Comparison of ENCODE assay signal across 10 cellular contexts in the genomic region with DNA sequence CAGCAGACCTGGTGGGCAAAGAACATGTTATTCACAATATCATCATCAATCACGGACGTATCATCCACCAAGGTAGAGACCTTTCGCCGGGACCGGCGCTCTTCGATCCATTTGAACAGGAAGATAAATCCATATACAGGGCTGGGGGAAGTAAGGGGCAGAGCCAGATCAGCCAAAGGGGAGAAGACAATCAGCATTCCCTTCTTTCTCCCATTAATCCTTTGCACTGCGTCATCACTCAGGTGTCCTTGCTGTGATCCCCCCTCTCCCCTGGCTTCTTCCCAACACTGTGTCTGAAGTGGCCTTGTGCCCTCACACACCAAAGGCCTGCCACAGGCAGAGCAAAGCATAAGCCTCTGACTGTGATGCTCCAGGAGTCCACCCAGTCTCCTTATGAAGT. TPM values are rescaled to one million over a fixed set of nuclear protein-coding genes. Genes with fewer than 3 reads are reported as not detected.
DNase-seq lines count a peak whose midpoint lies in the region; ATAC-seq and TF ChIP-seq lines count a peak whose summit lies in the region.
"Had no signal": no experiment of that assay in that cellular context is flagged by ENCODE, and none has a peak within 500 bp of the region (broad histone marks: within the 10 kb centered on the region; RNA-seq: fewer than 3 reads in every experiment).

No MANE protein-coding gene starts in this region.

- H3K4me1 Mint-ChIP-seq in progenitor cell of endocrine pancreas (ENCODE audit: low read depth), result peaks cover 22% of the 10 kb centered on the region

- H3K27ac ChIP-seq in DND-41 (ENCODE audit: low read length) (no peak overlapping the region; the same call in 1 of the 2 replicates), Peyer's patch (no peak overlapping the region)

- H3K4me1 ChIP-seq in DND-41 (ENCODE audit: insufficient read depth, low read length) (peaks cover 53% of the 10 kb centered on the region), Peyer's patch (peaks cover 3 to 53% (median 10%) of the 10 kb centered on the region in 4 donors)

- no peak overlapping the region for H2AFZ ChIP-seq in DND-41 (ENCODE audit: low read depth, low read length)

- H3K27me3 Mint-ChIP-seq in progenitor cell of endocrine pancreas, result no peaks in the 10 kb centered on the region

- peaks cover 6% of the 10 kb centered on the region for H3K36me3 Mint-ChIP-seq in progenitor cell of endocrine pancreas (ENCODE audit: insufficient read depth)

- no peak for TF ChIP-seq POLR2A in Peyer's patch (IDR thresholded peaks at IDR 0.05)

- peak overlapping the region; percentile 99 for H3K4me2 ChIP-seq in DND-41 (ENCODE audit: insufficient read depth, low read length)

- H3K9me3 ChIP-seq in DND-41 (ENCODE audit: insufficient read depth, low read length, severe bottlenecking), result no peaks in the 10 kb centered on the region
- H3K9me3 ChIP-seq in Peyer's patch, result no peaks in the 10 kb centered on the region
- H3K9me3 ChIP-seq: transverse colon had no signal

- peaks cover 54% of the 10 kb centered on the region for H4K20me1 ChIP-seq in DND-41 (ENCODE audit: insufficient read depth, low read length)

- H3K36me3 ChIP-seq in DND-41 (ENCODE audit: insufficient read depth, low read length), result peaks cover 67% of the 10 kb centered on the region
- peaks cover 0 to 45% (median 0%) of the 10 kb centered on the region in 3 donors for H3K36me3 ChIP-seq in Peyer's patch

- H3K4me3 Mint-ChIP-seq in progenitor cell of endocrine pancreas (ENCODE audit: low read depth), result peak overlapping the region; percentile 82

- DNase-seq in DND-41 (no peak), Peyer's patch (peak in 2 of 3 donors; percentile 15 to 38), epithelial cell of esophagus (ENCODE audit: low read depth) (no peak), progenitor cell of endocrine pancreas (ENCODE audit: low spot score, unreplicated experiment) (no peak), AG08396 (ENCODE audit: low spot score) (no peak)
- DNase-seq: OCI-M1, transverse colon had no signal

- no peak for ATAC-seq in DND-41 (ENCODE audit: insufficient read depth, low read depth)
- no peak for ATAC-seq in GM21723 (IDR thresholded peaks at IDR 0.05; ENCODE audit: unreplicated experiment)
- ATAC-seq in HG03520 (IDR thresholded peaks at IDR 0.05; ENCODE audit: unreplicated experiment), result no peak
- no peak for ATAC-seq in GM21717 (IDR thresholded peaks at IDR 0.05; ENCODE audit: unreplicated experiment)

- H3K27ac Mint-ChIP-seq in progenitor cell of endocrine pancreas, result peak overlapping the region; percentile 94

- H3K79me2 ChIP-seq in DND-41 (ENCODE audit: insufficient read depth, low read length), result peaks cover 61% of the 10 kb centered on the region

- no peaks in the 10 kb centered on the region for H3K9me3 Mint-ChIP-seq in progenitor cell of endocrine pancreas (ENCODE audit: low read depth)

- H3K9ac ChIP-seq in DND-41 (ENCODE audit: low read depth, low read length), result peak overlapping the region; percentile 88

- H3K4me3 ChIP-seq in DND-41 (ENCODE audit: low read depth in 1 of 2, low read length in 2 of 2) (peak overlapping the region; percentile 98; a peak in 3 of 4 replicates), Peyer's patch (no peak overlapping the region), epithelial cell of esophagus (ENCODE audit: low read length) (peak overlapping the region; percentile 95)

- no peak for TF ChIP-seq CTCF in DND-41 (IDR thresholded peaks at IDR 0.05; ENCODE audit: borderline replicate concordance, extremely low read depth, low read length, poor library complexity, severe bottlenecking)
- TF ChIP-seq CTCF in Peyer's patch (IDR thresholded peaks at IDR 0.05), result no peak
- no peak for TF ChIP-seq CTCF in epithelial cell of esophagus (IDR thresholded peaks at IDR 0.05; ENCODE audit: insufficient read depth, low read depth, low read length, missing control alignments)
- no peak for TF ChIP-seq CTCF in progenitor cell of endocrine pancreas (IDR thresholded peaks at IDR 0.05; ENCODE audit: unreplicated experiment)

- no peaks in the 10 kb centered on the region for H3K27me3 ChIP-seq in DND-41 (ENCODE audit: insufficient read depth, low read length, poor library complexity)
- H3K27me3 ChIP-seq in Peyer's patch, result no peaks in the 10 kb centered on the region
- H3K27me3 ChIP-seq: transverse colon had no signal

RNA-seq across cellular contexts. Expression of gene BAP1, which starts 1.3 kb away (rescaled TPM):
- total RNA-seq in Peyer's patch, result 10 to 100 TPM; 49.9 to 94.4 (median 77.0) TPM
- 89.8 and 107 TPM in 2 replicates for total RNA-seq in progenitor cell of endocrine pancreas

RNA-seq across cellular contexts. Expression of gene PHF7, which starts 2.0 kb away (rescaled TPM):
- total RNA-seq in Peyer's patch, result 10 to 100 TPM; 12.4 to 34.6 (median 17.4) TPM
- total RNA-seq in progenitor cell of endocrine pancreas, result 4.6 and 5.5 TPM in 2 replicates

RNA-seq across cellular contexts. Expression of gene SEMA3G, which starts 36.4 kb away (rescaled TPM):
- total RNA-seq in Peyer's patch, result 10 to 100 TPM; 18.8 to 24.8 (median 22.0) TPM
- total RNA-seq in progenitor cell of endocrine pancreas, result 0.79 and 1.1 TPM in 2 replicates

RNA-seq across cellular contexts. Expression of gene TNNC1, which starts 45.4 kb away (rescaled TPM):
- total RNA-seq in Peyer's patch (not detected), progenitor cell of endocrine pancreas (3.3 and 3.6 TPM in 2 replicates)

RNA-seq across cellular contexts. Expression of gene NISCH, which starts 46.9 kb away (rescaled TPM):
- total RNA-seq in Peyer's patch (100 to 1,000 TPM in 3 of 4 donors, 10 to 100 TPM in 1; 65.7 to 150 (median 128) TPM), progenitor cell of endocrine pancreas (199 and 214 TPM in 2 replicates)

Comparison
In these comparisons a context has a peak if more than half of its experiments do, and no peak if none do; other contexts are left out.
1. DNase-seq: peak in Peyer's patch (2 of 3); none in DND-41 (single experiment), epithelial cell of esophagus (single experiment), progenitor cell of endocrine pancreas (single experiment) and AG08396 (single experiment).
2. H3K4me3 ChIP-seq: peak in DND-41 (2 of 2) and epithelial cell of esophagus (single experiment); none in Peyer's patch (0 of 4).